Comparison of ENCODE assay signal across 28 cellular contexts in the genomic region with DNA sequence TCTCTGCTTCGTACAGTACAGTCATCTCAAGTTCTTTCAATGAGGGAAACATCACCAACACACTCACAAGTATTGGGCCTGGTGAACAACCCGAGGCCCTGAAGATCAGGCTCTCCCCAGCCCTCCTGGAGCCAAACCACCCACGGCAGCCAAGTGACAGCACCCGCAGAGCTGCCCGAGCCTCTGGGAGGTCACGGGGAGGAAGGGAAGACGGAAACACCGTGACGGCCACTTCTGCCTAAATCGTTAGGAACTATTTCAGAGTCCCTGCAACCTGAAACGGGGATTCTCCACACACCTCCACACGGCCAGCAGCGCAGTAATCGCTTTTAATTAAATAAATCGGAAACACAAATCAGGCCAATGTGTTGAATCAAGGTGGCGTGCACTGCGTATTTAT.
DNase-seq lines count a peak whose midpoint lies in the region; ATAC-seq and TF ChIP-seq lines count a peak whose summit lies in the region.
"Had no signal": no experiment of that assay in that cellular context is flagged by ENCODE, and none has a peak within 500 bp of the region (broad histone marks: within the 10 kb centered on the region; RNA-seq: fewer than 3 reads in every experiment).

No MANE protein-coding gene starts in this region.

- no peak overlapping the region for H3K56ac ChIP-seq in H9 (ENCODE audit: insufficient read length, low read depth, low read length)

- H3K9me3 ChIP-seq in H9 (ENCODE audit: control insufficient read depth, low read depth, low read length) (no peaks in the 10 kb centered on the region), mesenchymal stem cell (ENCODE audit: control insufficient read depth, low read length) (no peaks in the 10 kb centered on the region)
- H3K9me3 ChIP-seq: mucosa of descending colon, vagina had no signal

- intact Hi-C loops in Right ventricle myocardium superior (cut with DNase I), result no loop called here

- TF ChIP-seq CTCF in H9 (conservative IDR thresholded peaks at IDR 0.05) (no peak), nephron (IDR thresholded peaks at IDR 0.05; ENCODE audit: unreplicated experiment in 3 of 3) (no peak)

- H3K4me1 Mint-ChIP-seq in H9, result no peaks in the 10 kb centered on the region
- H3K4me1 Mint-ChIP-seq in nephron, result peaks cover 36% of the 10 kb centered on the region
- H3K4me1 Mint-ChIP-seq: activated CD4-positive, alpha-beta T cell treated with anti-CD3 and anti-CD28 coated beads for 36 hours had no signal

- H2BK120ac ChIP-seq in H9 (ENCODE audit: low read depth, low read length, poor library complexity, severe bottlenecking) (no peak overlapping the region), mesenchymal stem cell (ENCODE audit: low read depth, low read length) (no peak overlapping the region)

- H2BK20ac ChIP-seq in H9 (ENCODE audit: low read depth, low read length, poor library complexity, severe bottlenecking), result no peak overlapping the region

- H3K27me3 Mint-ChIP-seq in H9 (ENCODE audit: low read depth), result no peaks in the 10 kb centered on the region; the same call in 1 of the 2 replicates
- peaks cover 5% of the 10 kb centered on the region for H3K27me3 Mint-ChIP-seq in nephron (ENCODE audit: low read depth)
- H3K27me3 Mint-ChIP-seq: activated CD4-positive, alpha-beta T cell treated with anti-CD3 and anti-CD28 coated beads for 36 hours; activated naive CD8-positive, alpha-beta T cell; T-helper 17 cell had no signal

- H2AFZ ChIP-seq in H9 (ENCODE audit: low read length) (no peak overlapping the region), mesenchymal stem cell (ENCODE audit: low read depth, low read length) (no peak overlapping the region)
- H2AFZ ChIP-seq: hepatocyte had no signal

- H3K79me1 ChIP-seq in H9 (ENCODE audit: insufficient read depth, low read depth, low read length, poor library complexity, severe bottlenecking) (no peaks in the 10 kb centered on the region), mesenchymal stem cell (replicated peaks; ENCODE audit: low read length, poor library complexity, severe bottlenecking) (peaks cover 6% of the 10 kb centered on the region)

- H2BK12ac ChIP-seq in H9 (ENCODE audit: insufficient read length, low read depth, low read length), result no peak overlapping the region
- no peak overlapping the region for H2BK12ac ChIP-seq in mesenchymal stem cell (ENCODE audit: low read length in 2 of 2)

- WGBS in H9 (ENCODE audit: extremely low coverage, insufficient read length, low lambda C conversion rate), result no CpG with 5 or more reads among the region's 17 CpGs
- WGBS in mesenchymal stem cell, result 95% methylated on average over 17 of the region's 17 CpGs

- H3K79me2 ChIP-seq in H9 (ENCODE audit: insufficient read depth, low read length), result no peaks in the 10 kb centered on the region
- H3K79me2 ChIP-seq: hepatocyte had no signal

- H3K4me2 ChIP-seq in H9 (ENCODE audit: insufficient read depth, insufficient read length, low read length) (no peak overlapping the region), mesenchymal stem cell (ENCODE audit: low read length, poor library complexity, severe bottlenecking) (no peak overlapping the region)
- H3K4me2 ChIP-seq: hepatocyte had no signal

- H4K8ac ChIP-seq in H9 (replicated peaks; ENCODE audit: insufficient read length, low read depth, low read length) (no peak overlapping the region), mesenchymal stem cell (ENCODE audit: low read length) (no peak overlapping the region)

- H3K4me3 Mint-ChIP-seq in H9 (peak overlapping the region in 1 of 2 experiments; percentile 5; a peak in 1 of 5 replicates), nephron (no peak overlapping the region)
- H3K4me3 Mint-ChIP-seq: activated CD4-positive, alpha-beta T cell treated with anti-CD3 and anti-CD28 coated beads for 36 hours; activated naive CD8-positive, alpha-beta T cell; activated T-cell treated with anti-CD3 and anti-CD28 coated beads, Interleukin-2, amount 50 U/mL, for 4 hours; immature natural killer cell; T-helper 17 cell had no signal

- H3K18ac ChIP-seq in H9 (ENCODE audit: insufficient read length, low read depth, low read length) (no peak overlapping the region), mesenchymal stem cell (ENCODE audit: low read depth in 1 of 2, low read length in 2 of 2) (no peak overlapping the region)

- H4K20me1 ChIP-seq in H9 (ENCODE audit: control insufficient read depth, insufficient read depth, insufficient read length), result no peaks in the 10 kb centered on the region

- H2BK15ac ChIP-seq in H9 (ENCODE audit: low read depth, low read length) (no peak overlapping the region), mesenchymal stem cell (ENCODE audit: low read depth, poor library complexity, severe bottlenecking) (no peak overlapping the region)

- H3K27me3 ChIP-seq in H9 (ENCODE audit: insufficient read depth, low read length) (no peaks in the 10 kb centered on the region), mesenchymal stem cell (ENCODE audit: control insufficient read depth in 1 of 2, insufficient read depth in 1 of 2, low read length in 2 of 2) (no peaks in the 10 kb centered on the region)
- H3K27me3 ChIP-seq: hepatocyte, vagina had no signal

- H3K23me2 ChIP-seq in H9 (ENCODE audit: insufficient read length, low read depth, low read length, poor library complexity, severe bottlenecking), result peaks cover 4% of the 10 kb centered on the region

- H3K14ac ChIP-seq in H9 (ENCODE audit: insufficient read depth, low read length) (no peak overlapping the region), mesenchymal stem cell (ENCODE audit: low read length in 2 of 2) (no peak overlapping the region)

- no peak overlapping the region for H3T11ph ChIP-seq in H9 (ENCODE audit: low read length)

- H3K36me3 Mint-ChIP-seq in H9 (ENCODE audit: insufficient read depth in 1 of 3, low read depth in 3 of 3), result peaks cover 7 to 12% (median 9%) of the 10 kb centered on the region in 3 experiments; a peak in 4 of 7 replicates
- H3K36me3 Mint-ChIP-seq in nephron (ENCODE audit: low read depth), result peaks cover 4% of the 10 kb centered on the region

- no peak overlapping the region for H3K27ac ChIP-seq in H9 (ENCODE audit: insufficient read length, low read depth, low read length)
- H3K27ac ChIP-seq in mesenchymal stem cell (ENCODE audit: low read length, poor library complexity, severe bottlenecking), result no peak overlapping the region
- H3K27ac ChIP-seq: C4-2B, hepatocyte, HL-60, vagina had no signal

- H2AK5ac ChIP-seq in H9 (ENCODE audit: insufficient read length, low read length), result no peak overlapping the region
- H2AK5ac ChIP-seq in mesenchymal stem cell (ENCODE audit: low read length, severe bottlenecking), result no peak overlapping the region

- H3K9ac ChIP-seq in H9 (ENCODE audit: extremely low read depth, insufficient read length, low read length), result no peak overlapping the region
- no peak overlapping the region for H3K9ac ChIP-seq in mesenchymal stem cell (ENCODE audit: low read length)

- H3K4ac ChIP-seq in H9 (ENCODE audit: low read depth, low read length) (no peak overlapping the region), mesenchymal stem cell (ENCODE audit: low read depth in 1 of 2, low read length in 2 of 2) (no peak overlapping the region)

- H3K9me3 Mint-ChIP-seq in H9 (0 out of 5 replicates have a peak, but pooled peaks cover 0 to 4% of the 10 kb centered on the region in 2 experiments), nephron (no peaks in the 10 kb centered on the region)
- H3K9me3 Mint-ChIP-seq: activated T-cell treated with anti-CD3 and anti-CD28 coated beads, Interleukin-2, amount 50 U/mL, for 4 hours; immature natural killer cell had no signal

- no peak overlapping the region for H3K4me3 ChIP-seq in mesenchymal stem cell (ENCODE audit: insufficient read depth in 1 of 2, low read depth in 1 of 2, low read length in 2 of 2)
- H3K4me3 ChIP-seq: hepatocyte, mucosa of descending colon, vagina had no signal

- peaks cover 5 to 56% of the 10 kb centered on the region in 2 experiments for H3K36me3 ChIP-seq in mesenchymal stem cell (ENCODE audit: control insufficient read depth in 1 of 2, insufficient read depth in 2 of 2, low read depth in 1 of 2, low read length in 2 of 2)
- H3K36me3 ChIP-seq: vagina had no signal

- no peak overlapping the region for H3K23ac ChIP-seq in H9 (ENCODE audit: insufficient read length, low read depth, low read length)
- no peak overlapping the region for H3K23ac ChIP-seq in mesenchymal stem cell (ENCODE audit: low read length in 2 of 2)

- DNase-seq in 8988T (peak; percentile 2), H9 (no peak), Right ventricle myocardium superior (peak; percentile 48), NCI-H1930 (lab: John Stamatoyannopoulos, UW) (no peak), cortex of kidney (lab: John Stamatoyannopoulos, UW) (no peak), mesenchymal stem cell (no peak)
- DNase-seq in stimulated activated CD4-positive, alpha-beta T cell treated with anti-CD3 and anti-CD28 coated beads, Interleukin-12 subunit alpha, Interleukin-12 subunit beta, amount 100 ng/mL, for 4 hours, result no peak
- DNase-seq: ACHN; activated CD4-positive, alpha-beta T cell treated with anti-CD3 and anti-CD28 coated beads for 36 hours; activated CD8-positive, alpha-beta memory T cell treated with anti-CD3 and anti-CD28 coated beads for 24 hours; activated T-cell treated with anti-CD3 and anti-CD28 coated beads, Interleukin-2, amount 50 U/mL, for 4 hours; EL; immature natural killer cell; Kasumi-1; MV-4-11; NCI-H524; small intestine had no signal

- H4K91ac ChIP-seq in H9 (ENCODE audit: insufficient read length, low read depth, low read length) (no peak overlapping the region), mesenchymal stem cell (ENCODE audit: low read length) (no peak overlapping the region)

- H3K27ac Mint-ChIP-seq in H9, result peak overlapping the region; percentile 60 to 76 (median 72); a peak in 4 of 7 replicates
- peak overlapping the region; percentile 53 to 87 (median 68) for H3K27ac Mint-ChIP-seq in nephron
- H3K27ac Mint-ChIP-seq: activated CD4-positive, alpha-beta T cell treated with anti-CD3 and anti-CD28 coated beads for 36 hours; activated naive CD8-positive, alpha-beta T cell; immature natural killer cell; T-helper 17 cell had no signal

- H2BK5ac ChIP-seq in H9 (ENCODE audit: insufficient read length, low read length) (no peak overlapping the region), mesenchymal stem cell (ENCODE audit: low read depth, low read length, poor library complexity, severe bottlenecking) (no peak overlapping the region)

- ATAC-seq in Right ventricle myocardium superior (ENCODE audit: poor library complexity), result peak; percentile 6
- ATAC-seq: activated CD4-positive, alpha-beta T cell treated with anti-CD3 and anti-CD28 coated beads for 36 hours; activated T-cell treated with anti-CD3 and anti-CD28 coated beads, Interleukin-2, amount 50 U/mL, for 4 hours; HCT116; HepG2; mucosa of descending colon; Panc1; T-helper 17 cell had no signal

- H4K5ac ChIP-seq in H9 (ENCODE audit: insufficient read length, low read depth, low read length), result no peak overlapping the region

- H3K4me1 ChIP-seq in H9 (ENCODE audit: insufficient read depth, low read length), result no peaks in the 10 kb centered on the region
- H3K4me1 ChIP-seq in mesenchymal stem cell (ENCODE audit: control insufficient read depth, insufficient read depth, low read depth, low read length), result peaks cover 13% of the 10 kb centered on the region

Comparison
In these comparisons a context has a peak if more than half of its experiments do, and no peak if none do; other contexts are left out.
1. DNase-seq: peak in 8988T (single experiment) and Right ventricle myocardium superior (single experiment); none in H9 (single experiment), NCI-H1930 (0 of 2), cortex of kidney (single experiment), mesenchymal stem cell (single experiment) and stimulated activated CD4-positive, alpha-beta T cell treated with anti-CD3 and anti-CD28 coated beads, Interleukin-12 subunit alpha, Interleukin-12 subunit beta, amount 100 ng/mL, for 4 hours (single experiment).